ENCODE assay signal across 7 cellular contexts in the genomic region with DNA sequence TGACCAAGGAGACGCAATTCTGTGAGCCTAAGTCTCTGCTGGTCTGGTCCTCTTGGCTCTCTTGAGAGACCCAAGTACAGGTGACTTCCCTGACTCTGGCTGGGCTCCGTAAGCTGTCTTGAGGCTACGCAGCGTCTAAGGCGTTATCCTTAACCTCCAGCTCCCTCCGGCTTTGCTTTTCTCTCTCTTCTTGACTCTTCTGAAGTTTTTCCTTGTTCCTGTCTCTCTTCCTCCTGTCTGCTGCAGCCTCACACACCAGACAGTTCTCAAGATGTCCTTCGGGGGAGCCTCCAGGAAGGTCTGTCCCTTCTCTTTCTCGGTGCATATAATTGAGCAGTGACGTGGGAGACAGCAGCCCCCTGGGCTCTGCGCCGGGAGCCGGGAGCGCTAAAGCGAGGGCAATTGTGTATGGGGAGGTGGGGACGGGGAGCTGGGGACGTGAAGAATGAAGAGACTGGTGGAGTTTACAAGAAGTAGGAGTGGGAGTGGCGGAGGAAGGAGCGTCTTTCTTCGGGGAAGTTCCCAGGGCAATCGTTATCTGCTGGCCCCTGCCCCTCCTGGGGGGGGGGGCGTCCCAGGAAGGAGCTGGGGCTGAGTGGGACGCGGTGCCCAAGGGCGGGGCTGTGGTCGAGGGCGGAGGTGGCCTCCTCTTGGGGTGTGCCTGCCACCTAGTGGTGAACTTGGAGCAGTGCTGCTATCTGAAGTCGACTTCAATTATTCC. TPM values are rescaled to one million over a fixed set of nuclear protein-coding genes. Genes with fewer than 3 reads are reported as not detected.
DNase-seq lines count a peak whose midpoint lies in the region; ATAC-seq and TF ChIP-seq lines count a peak whose summit lies in the region.

No MANE protein-coding gene starts in this region.

- no peaks in the 10 kb centered on the region for H3K4me1 ChIP-seq in colonic mucosa

- DNase-seq in NCI-H1694 (lab: John Stamatoyannopoulos, UW) (peak; percentile 26), colonic mucosa (peak; percentile 90), left lobe of liver (ENCODE audit: low spot score) (peak; percentile 77)
- peak; percentile 79 for DNase-seq in activated CD4-positive, alpha-beta T cell treated with anti-CD3 and anti-CD28 coated beads for 48 hours
- DNase-seq in stimulated activated CD4-positive, alpha-beta T cell treated with anti-CD3 and anti-CD28 coated beads, Interleukin-1b, Interleukin-23, amount 100 ng/mL, for 4 hours (ENCODE audit: low read depth in 2 of 2) = peak; percentile 66 to 70

- H3K27ac ChIP-seq in colonic mucosa = peak overlapping the region; percentile 85

- TF ChIP-seq CTCF in GM12875 (IDR thresholded peaks at IDR 0.05; ENCODE audit: borderline replicate concordance, insufficient read depth, low read depth, low read length) (peak; percentile 86), colonic mucosa (IDR thresholded peaks at IDR 0.05) (peak; percentile 96)

- peak overlapping the region; percentile 72 to 94 for H3K9ac ChIP-seq in colonic mucosa (ENCODE audit: low read depth in 2 of 2, low read length in 2 of 2)

- no peaks in the 10 kb centered on the region for H3K27me3 ChIP-seq in colonic mucosa

- H3K9me3 ChIP-seq in colonic mucosa = no peaks in the 10 kb centered on the region

- intact Hi-C loops in colonic mucosa (cut with DNase I) = loop anchor here (1.0 to 5.0 kb wide), 3 partner anchors 78 to 198 kb away; no protein-coding TSS in a partner anchor

- ATAC-seq in HG02571 (IDR thresholded peaks at IDR 0.05; ENCODE audit: unreplicated experiment) (peak; percentile 77), left lobe of liver (peak; percentile 99)

- no peak overlapping the region for H3K4me3 ChIP-seq in GM12875 (ENCODE audit: low read depth, low read length)
- H3K4me3 ChIP-seq in colonic mucosa = peak overlapping the region; percentile 38

- H3K36me3 ChIP-seq in colonic mucosa = no peaks in the 10 kb centered on the region

RNA-seq across cellular contexts. Expression of a gene that starts 6.9 kb away (rescaled TPM):
- total RNA-seq in colonic mucosa (1 to 10 TPM in 1 of 2 donors, under 1 TPM in 1; 0.40 to 1.5 TPM), left lobe of liver (not detected)

RNA-seq across cellular contexts. Expression of a gene that starts 40.9 kb away (rescaled TPM):
- 10 to 100 TPM; 63.1 to 68.8 TPM for total RNA-seq in colonic mucosa
- not detected for total RNA-seq in left lobe of liver

Comparison
In these comparisons a context has a peak if more than half of its experiments do, and no peak if none do; other contexts are left out.
1. DNase-seq: peak in every context shown above with its lines; median percentile 90 in colonic mucosa; 79 in activated CD4-positive, alpha-beta T cell treated with anti-CD3 and anti-CD28 coated beads for 48 hours; 77 in left lobe of liver; 68 in stimulated activated CD4-positive, alpha-beta T cell treated with anti-CD3 and anti-CD28 coated beads, Interleukin-1b, Interleukin-23, amount 100 ng/mL, for 4 hours; 26 in NCI-H1694.
2. RNA of a gene that starts 40.9 kb away (total RNA-seq): 63.1 to 68.8 TPM in colonic mucosa; not detected in left lobe of liver (single experiment); every median in the first group is over 10 times any median in the second.